In the genomic region with DNA sequence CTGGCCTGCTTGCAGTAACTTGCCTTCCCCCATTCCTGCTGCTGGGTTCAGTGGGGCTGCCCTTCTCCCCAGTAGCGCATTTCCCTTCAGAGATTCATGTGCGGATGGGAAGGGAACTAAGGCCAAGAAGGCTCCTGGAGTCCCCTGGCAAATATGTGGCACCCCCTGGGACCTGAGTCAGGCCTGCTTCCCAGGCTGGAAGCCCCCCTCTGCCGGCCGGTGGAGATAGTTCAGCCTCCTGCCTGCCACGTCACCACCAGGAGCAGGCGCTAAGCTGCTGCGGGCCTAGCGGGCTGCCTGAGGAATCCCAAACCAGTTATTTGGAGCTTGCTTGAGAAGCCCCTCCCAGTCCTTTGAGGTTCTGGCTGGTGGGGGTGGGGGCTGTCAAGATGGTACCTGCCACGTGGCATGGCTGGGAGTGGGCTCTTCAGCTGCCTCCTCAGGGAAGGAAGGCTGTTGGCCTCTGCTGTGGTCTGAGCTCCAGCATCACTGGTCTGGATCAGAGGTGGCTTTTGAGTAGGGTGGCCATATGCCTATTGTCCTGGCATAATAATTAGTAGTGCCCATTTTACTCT, we compare ENCODE assay signal across 8 cellular contexts. TPM values are rescaled to one million over a fixed set of nuclear protein-coding genes. Genes with fewer than 3 reads are reported as not detected.
A peak's percentile ranks its signal among the peaks of the same experiment; 100 is the strongest.
DNase-seq lines count a peak whose midpoint lies in the region; ATAC-seq, FAIRE-seq and TF ChIP-seq lines count a peak whose summit lies in the region.

No MANE protein-coding gene starts in this region.

- H3K79me2 ChIP-seq in GM23338 (replicated peaks; ENCODE audit: insufficient read depth) = peaks cover 70% of the 10 kb centered on the region
- peaks cover 3% of the 10 kb centered on the region for H3K79me2 ChIP-seq in parathyroid adenoma

- H3K4me1 Mint-ChIP-seq in GM23338 (peaks cover 52% of the 10 kb centered on the region), WTC11 (peaks cover 55% of the 10 kb centered on the region)

- no peak overlapping the region for H3K9ac ChIP-seq in parathyroid adenoma

- DNase-seq in GM23338 (ENCODE audit: low spot score) (peak; percentile 91), WTC11 (ENCODE audit: low spot score) (peak; percentile 84), foreskin keratinocyte (peak; percentile 66 to 79), D721Med (ENCODE audit: insufficient read length, low spot score) (no peak), amygdala (lab: John Stamatoyannopoulos, UW) (no peak), NCI-H345 (lab: John Stamatoyannopoulos, UW) (no peak)

- no peaks in the 10 kb centered on the region for H3K9me2 ChIP-seq in GM23338 (ENCODE audit: insufficient read depth)

- H3K27me3 Mint-ChIP-seq in GM23338 (ENCODE audit: insufficient read depth, low read depth, poor library complexity) (peaks cover 40% of the 10 kb centered on the region), WTC11 (ENCODE audit: low read depth) (no peaks in the 10 kb centered on the region)

- H3K27ac ChIP-seq in GM23338 (ENCODE audit: low read depth) (peak overlapping the region; percentile 96), foreskin keratinocyte (peak overlapping the region; percentile 18), parathyroid adenoma (peak overlapping the region; percentile 98)

- H3K4me1 ChIP-seq in GM23338 (ENCODE audit: insufficient read depth) = peaks cover 48% of the 10 kb centered on the region
- H3K4me1 ChIP-seq in foreskin keratinocyte = peaks cover 10% of the 10 kb centered on the region
- H3K4me1 ChIP-seq in parathyroid adenoma = peaks cover 8% of the 10 kb centered on the region

- H3K4me3 Mint-ChIP-seq in GM23338 (peak overlapping the region; percentile 97), WTC11 (peak overlapping the region; percentile 96)

- H3K27me3 ChIP-seq in GM23338 (ENCODE audit: insufficient read depth) (no peaks in the 10 kb centered on the region), foreskin keratinocyte (no peaks in the 10 kb centered on the region), parathyroid adenoma (ENCODE audit: control insufficient read depth, insufficient read depth, low read length) (no peaks in the 10 kb centered on the region)

- H3K9me3 ChIP-seq in parathyroid adenoma (ENCODE audit: control insufficient read depth, low read length) = no peaks in the 10 kb centered on the region

- H3K27ac Mint-ChIP-seq in GM23338 (peak overlapping the region; percentile 99), WTC11 (peak overlapping the region; percentile 99)

- H3K4me3 ChIP-seq in GM23338 = peak overlapping the region; percentile 98
- H3K4me3 ChIP-seq in parathyroid adenoma (ENCODE audit: low read depth, low read length) = peak overlapping the region; percentile 79

- H4K20me1 ChIP-seq in GM23338 (replicated peaks; ENCODE audit: insufficient read depth) = peaks cover 34% of the 10 kb centered on the region

- peak overlapping the region; percentile 86 for H3K4me2 ChIP-seq in GM23338
- H3K4me2 ChIP-seq in parathyroid adenoma (ENCODE audit: low read length) = peak overlapping the region; percentile 71

- H3K36me3 ChIP-seq in GM23338 (ENCODE audit: insufficient read depth) (peaks cover 23% of the 10 kb centered on the region), parathyroid adenoma (ENCODE audit: control insufficient read depth, insufficient read depth, low read length) (no peaks in the 10 kb centered on the region)

- TF ChIP-seq CTCF in GM23338 (conservative IDR thresholded peaks at IDR 0.05; ENCODE audit: low read depth in 2 of 2) (peak; percentile 50 to 53), WTC11 (IDR thresholded peaks at IDR 0.05) (no peak; the same call in 1 of the 2 replicates), foreskin keratinocyte (conservative IDR thresholded peaks at IDR 0.05) (peak; percentile 64), parathyroid adenoma (IDR thresholded peaks at IDR 0.05) (peak; percentile 44), D721Med (IDR thresholded peaks at IDR 0.05; ENCODE audit: insufficient read depth, missing control alignments) (no peak)

- ATAC-seq in GM23338 (peak; percentile 54), WTC11 (peak; percentile 40), foreskin keratinocyte (peak; percentile 69), HG02610 (IDR thresholded peaks at IDR 0.05; ENCODE audit: unreplicated experiment) (no peak)

- FAIRE-seq in D721Med (lab: Jason Lieb, UNC) = no peak

- peaks cover 17% of the 10 kb centered on the region for H3F3A ChIP-seq in GM23338 (replicated peaks; ENCODE audit: low read depth)

- H2AFZ ChIP-seq in GM23338 (no peak overlapping the region), parathyroid adenoma (no peak overlapping the region)

- POLR2A ChIA-PET in WTC11 (lab: Charles Lee) = interaction anchor here (0.7 to 3.4 kb wide), 4 partner anchors 9 to 20 kb away, joined by 3 to 30 read pairs (median 22); no protein-coding TSS in a partner anchor

- H3K36me3 Mint-ChIP-seq in GM23338 (ENCODE audit: low read depth) = peaks cover 62% of the 10 kb centered on the region
- H3K36me3 Mint-ChIP-seq in WTC11 = peaks cover 32% of the 10 kb centered on the region

- no peaks in the 10 kb centered on the region for H3K9me3 Mint-ChIP-seq in GM23338
- no peaks in the 10 kb centered on the region for H3K9me3 Mint-ChIP-seq in WTC11

- CTCF ChIA-PET in WTC11 (lab: Charles Lee) = interaction anchor here (0.6 to 6.1 kb wide), 24 partner anchors 10 to 250 kb away, joined by 3 to 69 read pairs (median 4); no protein-coding TSS in a partner anchor

TF ChIP-seq in GM23338, 12 proteins besides CTCF, POLR2A, EP300 and RAD21:
- TF ChIP-seq POLR2AphosphoS5 (IDR thresholded peaks at IDR 0.05; ENCODE audit: low read depth) (no peak; the same call in 1 of the 2 replicates), CREB1 (CRISPR knock-in tag; IDR thresholded peaks at IDR 0.05; ENCODE audit: low read depth) (peak; percentile 86)

TF ChIP-seq in WTC11, 78 proteins besides CTCF, POLR2A, EP300 and RAD21 (continues in another document):
- TF ChIP-seq, protein P1, sequence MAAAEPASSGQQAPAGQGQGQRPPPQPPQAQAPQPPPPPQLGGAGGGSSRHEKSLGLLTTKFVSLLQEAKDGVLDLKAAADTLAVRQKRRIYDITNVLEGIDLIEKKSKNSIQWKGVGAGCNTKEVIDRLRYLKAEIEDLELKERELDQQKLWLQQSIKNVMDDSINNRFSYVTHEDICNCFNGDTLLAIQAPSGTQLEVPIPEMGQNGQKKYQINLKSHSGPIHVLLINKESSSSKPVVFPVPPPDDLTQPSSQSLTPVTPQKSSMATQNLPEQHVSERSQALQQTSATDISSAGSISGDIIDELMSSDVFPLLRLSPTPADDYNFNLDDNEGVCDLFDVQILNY (CRISPR knock-in tag; IDR thresholded peaks at IDR 0.05) = no peak
- TF ChIP-seq JAZF1 (CRISPR knock-in tag; IDR thresholded peaks at IDR 0.05) = no peak
- 0 out of 2 replicates have a peak, but pooled peaks have one; percentile 35 for TF ChIP-seq ETV6 (CRISPR knock-in tag; IDR thresholded peaks at IDR 0.05)
- TF ChIP-seq ZNF138 (CRISPR knock-in tag; conservative IDR thresholded peaks at IDR 0.05) = no peak
- TF ChIP-seq ZNF396 (CRISPR knock-in tag; IDR thresholded peaks at IDR 0.05; ENCODE audit: borderline replicate concordance) = no peak
- peak; percentile 66; the same call in 1 of the 2 replicates for TF ChIP-seq MAX (CRISPR knock-in tag; IDR thresholded peaks at IDR 0.05)
- TF ChIP-seq, protein P2, sequence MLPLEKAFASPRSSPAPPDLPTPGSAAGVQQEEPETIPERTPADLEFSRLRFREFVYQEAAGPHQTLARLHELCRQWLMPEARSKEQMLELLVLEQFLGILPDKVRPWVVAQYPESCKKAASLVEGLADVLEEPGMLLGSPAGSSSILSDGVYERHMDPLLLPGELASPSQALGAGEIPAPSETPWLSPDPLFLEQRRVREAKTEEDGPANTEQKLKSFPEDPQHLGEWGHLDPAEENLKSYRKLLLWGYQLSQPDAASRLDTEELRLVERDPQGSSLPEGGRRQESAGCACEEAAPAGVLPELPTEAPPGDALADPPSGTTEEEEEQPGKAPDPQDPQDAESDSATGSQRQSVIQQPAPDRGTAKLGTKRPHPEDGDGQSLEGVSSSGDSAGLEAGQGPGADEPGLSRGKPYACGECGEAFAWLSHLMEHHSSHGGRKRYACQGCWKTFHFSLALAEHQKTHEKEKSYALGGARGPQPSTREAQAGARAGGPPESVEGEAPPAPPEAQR (CRISPR knock-in tag; IDR thresholded peaks at IDR 0.05) = no peak
- TF ChIP-seq, protein P3, sequence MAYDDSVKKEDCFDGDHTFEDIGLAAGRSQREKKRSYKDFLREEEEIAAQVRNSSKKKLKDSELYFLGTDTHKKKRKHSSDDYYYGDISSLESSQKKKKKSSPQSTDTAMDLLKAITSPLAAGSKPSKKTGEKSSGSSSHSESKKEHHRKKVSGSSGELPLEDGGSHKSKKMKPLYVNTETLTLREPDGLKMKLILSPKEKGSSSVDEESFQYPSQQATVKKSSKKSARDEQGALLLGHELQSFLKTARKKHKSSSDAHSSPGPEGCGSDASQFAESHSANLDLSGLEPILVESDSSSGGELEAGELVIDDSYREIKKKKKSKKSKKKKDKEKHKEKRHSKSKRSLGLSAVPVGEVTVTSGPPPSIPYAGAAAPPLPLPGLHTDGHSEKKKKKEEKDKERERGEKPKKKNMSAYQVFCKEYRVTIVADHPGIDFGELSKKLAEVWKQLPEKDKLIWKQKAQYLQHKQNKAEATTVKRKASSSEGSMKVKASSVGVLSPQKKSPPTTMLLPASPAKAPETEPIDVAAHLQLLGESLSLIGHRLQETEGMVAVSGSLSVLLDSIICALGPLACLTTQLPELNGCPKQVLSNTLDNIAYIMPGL (CRISPR knock-in tag; IDR thresholded peaks at IDR 0.05) = 0 out of 2 replicates have a peak, but pooled peaks have one; percentile 29

RNA-seq across cellular contexts. Expression of gene SERPINH1, which starts 2.0 kb away (rescaled TPM):
- 1,217 and 1,375 TPM in 2 replicates for total RNA-seq in GM23338 (2014; rRNA removed; shearing (Covaris generic))
- polyA plus RNA-seq in GM23338 (2016; fragmentation: Nextera tagmentation; extraction: Ambion mirVana) (238 and 269 TPM in 2 replicates), foreskin keratinocyte (211 and 241 TPM in 2 replicates)
- total RNA-seq in WTC11 (2021) (411 to 478 TPM (median 473 TPM) in 3 replicates), foreskin keratinocyte (194 and 216 TPM in 2 replicates)

RNA-seq across cellular contexts. Expression of gene GDPD5, which starts 38.3 kb away (rescaled TPM):
- 3.3 and 4.9 TPM in 2 replicates for total RNA-seq in GM23338 (2014; rRNA removed; shearing (Covaris generic))
- polyA plus RNA-seq in GM23338 (2016; fragmentation: Nextera tagmentation; extraction: Ambion mirVana) (1.6 and 1.7 TPM in 2 replicates), foreskin keratinocyte (5.1 and 8.5 TPM in 2 replicates)
- total RNA-seq in WTC11 (2021) (4.7 to 12.2 TPM (median 5.3 TPM) in 3 replicates), foreskin keratinocyte (6.4 and 11.1 TPM in 2 replicates)

Comparison
In these comparisons a context has a peak if more than half of its experiments do, and no peak if none do; other contexts are left out.
1. DNase-seq: peak in GM23338 (single experiment), WTC11 (single experiment) and foreskin keratinocyte (2 of 2); none in D721Med (single experiment), amygdala (0 of 56) and NCI-H345 (single experiment).
2. H3K27ac ChIP-seq: peak in every context shown above with its lines; median percentile 98 in parathyroid adenoma; 96 in GM23338; 18 in foreskin keratinocyte.
3. CTCF ChIP-seq: peak in GM23338 (2 of 2), foreskin keratinocyte (single experiment) and parathyroid adenoma (single experiment); none in WTC11 (single experiment) and D721Med (single experiment).